Comparison of ENCODE assay signal across 11 cellular contexts in the genomic region with DNA sequence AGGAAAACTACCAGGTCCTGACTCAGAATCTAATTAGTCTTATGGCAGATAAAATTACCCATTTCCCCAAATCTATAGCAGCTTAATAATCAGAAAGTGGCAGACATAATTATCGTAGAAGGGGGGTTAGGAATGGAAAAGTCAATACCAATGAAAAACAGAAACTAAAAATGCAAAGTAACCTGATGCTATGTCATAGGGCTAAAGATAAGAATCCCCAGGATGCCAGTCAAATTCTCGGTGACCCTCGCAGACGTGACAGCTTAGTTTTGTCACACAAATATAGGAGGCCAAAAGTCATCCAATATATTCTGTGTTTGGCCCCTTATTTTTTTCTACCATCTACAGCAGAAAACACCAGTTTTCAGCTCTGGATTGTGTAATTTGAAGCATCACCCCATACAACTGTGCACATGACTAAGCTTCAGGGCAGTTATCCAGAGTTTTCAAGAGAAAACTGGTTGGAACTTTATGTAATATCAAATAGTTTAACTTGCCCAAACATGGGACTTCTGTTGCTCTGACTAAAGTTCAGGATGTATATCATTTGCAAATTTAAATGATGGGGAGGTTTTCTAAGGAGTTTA. TPM values are rescaled to one million over a fixed set of nuclear protein-coding genes. Genes with fewer than 3 reads are reported as not detected.
DNase-seq lines count a peak whose midpoint lies in the region; ATAC-seq, FAIRE-seq and TF ChIP-seq lines count a peak whose summit lies in the region.
"Had no signal": no experiment of that assay in that cellular context is flagged by ENCODE, and none has a peak within 500 bp of the region (broad histone marks: within the 10 kb centered on the region; RNA-seq: fewer than 3 reads in every experiment).

No MANE protein-coding gene starts in this region.

- H3K4me3 Mint-ChIP-seq in CD14-positive monocyte: no peak overlapping the region

- H3K9me3 Mint-ChIP-seq in CD14-positive monocyte: no peaks in the 10 kb centered on the region

- H3K27me3 ChIP-seq in body of pancreas: no peaks in the 10 kb centered on the region
- H3K27me3 ChIP-seq: SJCRH30 had no signal

- H3K4me1 ChIP-seq in A549 (peaks cover 31% of the 10 kb centered on the region; the same call in 2 of the 3 replicates), body of pancreas (peaks cover 55% of the 10 kb centered on the region)

- CTCF ChIA-PET in A549 (lab: Yijun Ruan, JAX): interaction anchor here (0.5 to 2.2 kb wide), 5 partner anchors 14 to 73 kb away, joined by 3 to 6 read pairs (median 3); no protein-coding TSS in a partner anchor

- H3K4me3 ChIP-seq in A549 (no peak overlapping the region), body of pancreas (no peak overlapping the region)
- H3K4me3 ChIP-seq: SJCRH30 had no signal

- H3K27ac ChIP-seq in A549 (peak overlapping the region; percentile 25 to 28; a peak in 1 of 6 replicates), body of pancreas (peak overlapping the region; percentile 25 to 87 (median 74))
- H3K27ac ChIP-seq: SJCRH30 had no signal

- H3K36me3 ChIP-seq in body of pancreas (replicated peaks in 1 of 2; ENCODE audit: insufficient read depth in 1 of 2, low read depth in 2 of 2): no peaks in the 10 kb centered on the region
- H3K36me3 ChIP-seq: SJCRH30 had no signal

- 94% methylated on average over 4 of the region's 4 CpGs for WGBS in A549 (ENCODE audit: missing lambda C conversion rate)
- 25 to 30% methylated on average over 4 of the region's 4 CpGs for WGBS in body of pancreas, 2 donors

- TF ChIP-seq POLR2A in A549 (IDR thresholded peaks at IDR 0.05; ENCODE audit: low read length): no peak
- no peak for TF ChIP-seq POLR2A in body of pancreas (IDR thresholded peaks at IDR 0.05)

- no peaks in the 10 kb centered on the region for H3K27me3 Mint-ChIP-seq in CD14-positive monocyte (ENCODE audit: low read depth in 3 of 3)

- H3K4me2 ChIP-seq in A549: peak overlapping the region; percentile 29; the same call in 1 of the 3 replicates

- H3K27ac Mint-ChIP-seq in CD14-positive monocyte: no peak overlapping the region

- POLR2A ChIA-PET in A549 (lab: Yijun Ruan, JAX): interaction anchor here (1.3 kb wide), 1 partner anchor 10 kb away, joined by 3 read pairs; no protein-coding TSS in a partner anchor

- H3K4me1 Mint-ChIP-seq in CD14-positive monocyte: peaks cover 8% of the 10 kb centered on the region

- H3K36me3 Mint-ChIP-seq in CD14-positive monocyte: no peaks in the 10 kb centered on the region

- intact Hi-C loops in body of pancreas (cut with DNase I) (no loop called here), CD14-positive monocyte (cut with micrococcal nuclease) (no loop called here)

- TF ChIP-seq EP300 in A549 (IDR thresholded peaks at IDR 0.05): no peak

- no peaks in the 10 kb centered on the region for H3K9me3 ChIP-seq in A549
- no peaks in the 10 kb centered on the region for H3K9me3 ChIP-seq in body of pancreas
- H3K9me3 ChIP-seq: SJCRH30 had no signal

- ATAC-seq in A549 (no peak), GM19438 (IDR thresholded peaks at IDR 0.05; ENCODE audit: low read depth, unreplicated experiment) (peak; percentile 9), HG03175 (IDR thresholded peaks at IDR 0.05; ENCODE audit: unreplicated experiment) (peak; percentile 31), body of pancreas (peak; percentile 73)

- TF ChIP-seq CTCF in A549 (IDR thresholded peaks at IDR 0.05) (no peak), body of pancreas (IDR thresholded peaks at IDR 0.05) (no peak), CD14-positive monocyte (IDR thresholded peaks at IDR 0.05) (no peak)

- no peak for TF ChIP-seq RAD21 in A549 (conservative IDR thresholded peaks at IDR 0.05 in 1 of 2, IDR thresholded peaks at IDR 0.05 in 1 of 2)

- no peak for FAIRE-seq in A549 (lab: Jason Lieb, UNC)
- no peak for FAIRE-seq in GM19239 (lab: Jason Lieb, UNC)

- DNase-seq in A549 (ENCODE audit: low read depth in 1 of 2, low spot score in 1 of 2): no peak
- peak in 1 of 4 donors; percentile 30 for DNase-seq in body of pancreas
- DNase-seq in SHP77 treated with DMSO at 0.1 percent for 48 hours (lab: John Stamatoyannopoulos, UW): no peak
- DNase-seq in CD14-positive monocyte (ENCODE audit: low spot score): no peak
- DNase-seq in GM19239 (ENCODE audit: insufficient read length, low spot score): no peak
- no peak for DNase-seq in HT-29 (ENCODE audit: low spot score)
- DNase-seq: DND-41, SJCRH30 had no signal

TF ChIP-seq in A549, 52 proteins besides CTCF, POLR2A, EP300 and RAD21:
- TF ChIP-seq FOXS1 (CRISPR knock-in tag; IDR thresholded peaks at IDR 0.05) (no peak), HOXB13 (CRISPR knock-in tag; IDR thresholded peaks at IDR 0.05; ENCODE audit: low read depth) (no peak), ZNF302 (CRISPR knock-in tag; IDR thresholded peaks at IDR 0.05) (no peak), FOSB (CRISPR knock-in tag; IDR thresholded peaks at IDR 0.05) (no peak), CHD4 (IDR thresholded peaks at IDR 0.05; ENCODE audit: borderline replicate concordance) (no peak), PHF8 (IDR thresholded peaks at IDR 0.05; ENCODE audit: borderline replicate concordance, low read depth) (no peak), TFCP2L1 (CRISPR knock-in tag; IDR thresholded peaks at IDR 0.05) (no peak), RCOR1 (IDR thresholded peaks at IDR 0.05; ENCODE audit: low read depth, low read length) (no peak), RARB (CRISPR knock-in tag; IDR thresholded peaks at IDR 0.05) (no peak), JUNB (IDR thresholded peaks at IDR 0.05) (no peak), MYC (IDR thresholded peaks at IDR 0.05; ENCODE audit: borderline replicate concordance, low read length) (no peak)
- TF ChIP-seq, protein P1, sequence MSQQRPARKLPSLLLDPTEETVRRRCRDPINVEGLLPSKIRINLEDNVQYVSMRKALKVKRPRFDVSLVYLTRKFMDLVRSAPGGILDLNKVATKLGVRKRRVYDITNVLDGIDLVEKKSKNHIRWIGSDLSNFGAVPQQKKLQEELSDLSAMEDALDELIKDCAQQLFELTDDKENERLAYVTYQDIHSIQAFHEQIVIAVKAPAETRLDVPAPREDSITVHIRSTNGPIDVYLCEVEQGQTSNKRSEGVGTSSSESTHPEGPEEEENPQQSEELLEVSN (IDR thresholded peaks at IDR 0.05; ENCODE audit: borderline replicate concordance, low read depth): no peak
- TF ChIP-seq, protein P2, sequence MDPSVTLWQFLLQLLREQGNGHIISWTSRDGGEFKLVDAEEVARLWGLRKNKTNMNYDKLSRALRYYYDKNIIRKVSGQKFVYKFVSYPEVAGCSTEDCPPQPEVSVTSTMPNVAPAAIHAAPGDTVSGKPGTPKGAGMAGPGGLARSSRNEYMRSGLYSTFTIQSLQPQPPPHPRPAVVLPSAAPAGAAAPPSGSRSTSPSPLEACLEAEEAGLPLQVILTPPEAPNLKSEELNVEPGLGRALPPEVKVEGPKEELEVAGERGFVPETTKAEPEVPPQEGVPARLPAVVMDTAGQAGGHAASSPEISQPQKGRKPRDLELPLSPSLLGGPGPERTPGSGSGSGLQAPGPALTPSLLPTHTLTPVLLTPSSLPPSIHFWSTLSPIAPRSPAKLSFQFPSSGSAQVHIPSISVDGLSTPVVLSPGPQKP (IDR thresholded peaks at IDR 0.05; ENCODE audit: low read depth, low read length): no peak
- TF ChIP-seq, protein P3, sequence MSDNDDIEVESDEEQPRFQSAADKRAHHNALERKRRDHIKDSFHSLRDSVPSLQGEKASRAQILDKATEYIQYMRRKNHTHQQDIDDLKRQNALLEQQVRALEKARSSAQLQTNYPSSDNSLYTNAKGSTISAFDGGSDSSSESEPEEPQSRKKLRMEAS (IDR thresholded peaks at IDR 0.05): no peak
TF ChIP-seq in A549: peak in this region for 0.

RNA-seq across cellular contexts. Expression of a gene that starts 30.9 kb away (rescaled TPM):
- polyA plus RNA-seq in A549 (2011; rRNA removed) (4.4 and 5.9 TPM in 2 replicates), A549 (2017; fragmentation: RNase III; extraction: RNeasy Plus Mini Kit Qiagen cat#74134 plus additional on column Dnase treatment) (1.6 to 1.8 TPM (median 1.8 TPM) in 3 replicates), CD14-positive monocyte (not detected)
- 0.33 and 0.43 TPM in 2 replicates for polyA plus RNA-seq in A549 (2012; cell fraction: cytosol; rRNA removed)
- 0.28 and 0.32 TPM in 2 replicates for polyA plus RNA-seq in A549 (2012; cell fraction: nucleus; rRNA removed)
- polyA minus RNA-seq in A549 (2011; rRNA and poly(A)+ RNA removed): 3.3 and 4.0 TPM in 2 replicates
- total RNA-seq in body of pancreas: 10 to 100 TPM in 1 of 2 donors, 1 to 10 TPM in 1; 5.3 to 10.1 TPM
- total RNA-seq in HT-29 (2014; rRNA removed; shearing (Covaris generic)): 2.3 and 3.9 TPM in 2 replicates
- total RNA-seq: endothelial cell of umbilical vein had no signal
- polyA plus RNA-seq: endothelial cell of umbilical vein had no signal

Comparison
In these comparisons a context has a peak if more than half of its experiments do, and no peak if none do; other contexts are left out.
1. ATAC-seq: peak in GM19438 (single experiment), HG03175 (single experiment) and body of pancreas (single experiment); none in A549 (0 of 2).